In the genomic region with DNA sequence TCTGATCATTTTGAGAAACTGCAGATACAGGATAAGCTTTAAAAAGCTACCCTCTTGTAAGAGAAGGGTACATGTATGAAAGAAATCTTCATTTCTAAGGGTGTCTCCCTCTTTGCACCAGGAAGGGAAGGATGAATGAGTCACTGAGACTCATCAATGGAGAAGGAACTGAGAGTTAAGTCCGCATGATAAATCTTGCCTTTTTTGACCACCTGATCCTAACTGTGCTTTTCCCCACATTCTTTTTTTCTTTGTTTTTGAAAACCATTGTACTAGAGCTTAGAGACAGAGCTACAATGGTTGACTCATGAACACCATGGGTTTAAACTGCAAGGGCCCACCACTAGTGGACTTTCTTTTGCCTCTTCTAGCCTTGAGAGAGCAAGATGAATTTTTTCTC, we compare ENCODE assay signal across 26 cellular contexts.
"Had no signal": no experiment of that assay in that cellular context is flagged by ENCODE, and none has a peak within 500 bp of the region (broad histone marks: within the 10 kb centered on the region; RNA-seq: fewer than 3 reads in every experiment).

No MANE protein-coding gene starts in this region.

- ATAC-seq: activated CD8-positive, alpha-beta T cell treated with anti-CD3 and anti-CD28 coated beads for 36 hours; activated naive CD8-positive, alpha-beta T cell treated with anti-CD3 and anti-CD28 coated beads, Interleukin-2, amount 50 U/mL, for 24 hours; activated T-cell treated with anti-CD3 and anti-CD28 coated beads, Interleukin-2, amount 50 U/mL, for 4 hours; activated T-helper 17 cell treated with anti-CD3 and anti-CD28 coated beads, Interleukin-2, amount 50 U/mL, for 72 hours; left cardiac atrium; left ventricle myocardium superior; pancreas; sciatic nerve; stimulated activated effector memory CD8-positive, alpha-beta T cell treated with anti-CD3 and anti-CD28 coated beads, Interleukin-12 subunit alpha, Interleukin-12 subunit beta, amount 100 ng/mL, for 72 hours; WTC11 had no signal

- H3K36me3 ChIP-seq: esophagus squamous epithelium, pancreas, prostate gland, thoracic aorta had no signal

- H3K4me3 Mint-ChIP-seq: activated CD4-positive, alpha-beta T cell treated with anti-CD3 and anti-CD28 coated beads, Interleukin-2, amount 10 ng/mL, durations not matched to agents 7 days and 5 days; activated CD8-positive, alpha-beta T cell treated with anti-CD3 and anti-CD28 coated beads for 36 hours; activated naive CD4-positive, alpha-beta T cell treated with anti-CD3 and anti-CD28 coated beads, Interleukin-2, amount 50 U/mL, for 24 hours; activated naive CD8-positive, alpha-beta T cell treated with anti-CD3 and anti-CD28 coated beads, Interleukin-2, amount 50 U/mL, for 24 hours; activated T-cell treated with anti-CD3 and anti-CD28 coated beads, Interleukin-2, amount 50 U/mL, for 4 hours; activated T-helper 17 cell treated with anti-CD3 and anti-CD28 coated beads, Interleukin-2, amount 50 U/mL, for 72 hours; nephron; stimulated activated effector memory CD8-positive, alpha-beta T cell treated with anti-CD3 and anti-CD28 coated beads, Interleukin-12 subunit alpha, Interleukin-12 subunit beta, amount 100 ng/mL, for 72 hours; stimulated activated naive CD8-positive, alpha-beta T cell treated with anti-CD3 and anti-CD28 coated beads, Interleukin-15, Interleukin-2, amounts not matched to agents 100 ng/mL and 50 ng/mL, for 24 hours; WTC11 had no signal

- H3K9me3 ChIP-seq: esophagus squamous epithelium, pancreas, prostate gland had no signal

- H3K36me3 Mint-ChIP-seq: activated naive CD4-positive, alpha-beta T cell treated with anti-CD3 and anti-CD28 coated beads, Interleukin-2, amount 50 U/mL, for 24 hours; stimulated activated effector memory CD8-positive, alpha-beta T cell treated with anti-CD3 and anti-CD28 coated beads, Interleukin-12 subunit alpha, Interleukin-12 subunit beta, amount 100 ng/mL, for 72 hours had no signal

- H3K9me3 Mint-ChIP-seq: activated CD4-positive, alpha-beta T cell treated with anti-CD3 and anti-CD28 coated beads, Interleukin-2, amount 10 ng/mL, durations not matched to agents 7 days and 5 days; activated CD8-positive, alpha-beta T cell treated with anti-CD3 and anti-CD28 coated beads for 36 hours; activated naive CD8-positive, alpha-beta T cell treated with anti-CD3 and anti-CD28 coated beads, Interleukin-2, amount 50 U/mL, for 24 hours; activated T-cell treated with anti-CD3 and anti-CD28 coated beads, Interleukin-2, amount 50 U/mL, for 4 hours; stimulated activated effector memory CD8-positive, alpha-beta T cell treated with anti-CD3 and anti-CD28 coated beads, Interleukin-12 subunit alpha, Interleukin-12 subunit beta, amount 100 ng/mL, for 72 hours; stimulated activated naive CD8-positive, alpha-beta T cell treated with anti-CD3 and anti-CD28 coated beads, Interleukin-15, Interleukin-2, amounts not matched to agents 100 ng/mL and 50 ng/mL, for 24 hours had no signal

- H3K4me3 ChIP-seq: esophagus squamous epithelium, pancreas, prostate gland, thoracic aorta had no signal

- DNase-seq: activated CD4-positive, alpha-beta T cell treated with anti-CD3 and anti-CD28 coated beads for 1 hour; activated CD4-positive, alpha-beta T cell treated with anti-CD3 and anti-CD28 coated beads, Interleukin-2, amount 10 ng/mL, durations not matched to agents 7 days and 5 days; activated CD8-positive, alpha-beta T cell treated with anti-CD3 and anti-CD28 coated beads for 36 hours; activated gamma-delta T cell treated with Interleukin-2 at 50 U/mL for 16 hours; activated naive CD8-positive, alpha-beta T cell treated with anti-CD3 and anti-CD28 coated beads, Interleukin-2, amount 50 U/mL, for 24 hours; activated T-cell treated with anti-CD3 and anti-CD28 coated beads, Interleukin-2, amount 50 U/mL, for 4 hours; amygdala; central memory CD4-positive, alpha-beta T cell; esophagus squamous epithelium; left cardiac atrium; left ventricle myocardium superior; nucleus accumbens; pancreas; retina; small intestine; stimulated activated CD4-positive, alpha-beta T cell treated with anti-CD3 and anti-CD28 coated beads, Interleukin-4, amount 100 ng/mL, for 24 hours; trophoblast cell had no signal

- H3K4me1 Mint-ChIP-seq: activated CD4-positive, alpha-beta T cell treated with anti-CD3 and anti-CD28 coated beads, Interleukin-2, amount 10 ng/mL, durations not matched to agents 7 days and 5 days; activated naive CD4-positive, alpha-beta T cell treated with anti-CD3 and anti-CD28 coated beads, Interleukin-2, amount 50 U/mL, for 24 hours; activated naive CD8-positive, alpha-beta T cell treated with anti-CD3 and anti-CD28 coated beads, Interleukin-2, amount 50 U/mL, for 24 hours; activated T-helper 17 cell treated with anti-CD3 and anti-CD28 coated beads, Interleukin-2, amount 50 U/mL, for 72 hours; nephron; stimulated activated effector memory CD8-positive, alpha-beta T cell treated with anti-CD3 and anti-CD28 coated beads, Interleukin-12 subunit alpha, Interleukin-12 subunit beta, amount 100 ng/mL, for 72 hours; WTC11 had no signal

- H3K27ac Mint-ChIP-seq: activated CD4-positive, alpha-beta T cell treated with anti-CD3 and anti-CD28 coated beads, Interleukin-2, amount 10 ng/mL, durations not matched to agents 7 days and 5 days; activated CD8-positive, alpha-beta T cell treated with anti-CD3 and anti-CD28 coated beads for 36 hours; activated naive CD4-positive, alpha-beta T cell treated with anti-CD3 and anti-CD28 coated beads, Interleukin-2, amount 50 U/mL, for 24 hours; activated naive CD8-positive, alpha-beta T cell treated with anti-CD3 and anti-CD28 coated beads, Interleukin-2, amount 50 U/mL, for 24 hours; activated T-helper 17 cell treated with anti-CD3 and anti-CD28 coated beads, Interleukin-2, amount 50 U/mL, for 72 hours; stimulated activated effector memory CD8-positive, alpha-beta T cell treated with anti-CD3 and anti-CD28 coated beads, Interleukin-12 subunit alpha, Interleukin-12 subunit beta, amount 100 ng/mL, for 72 hours; stimulated activated naive CD8-positive, alpha-beta T cell treated with anti-CD3 and anti-CD28 coated beads, Interleukin-15, Interleukin-2, amounts not matched to agents 100 ng/mL and 50 ng/mL, for 24 hours; WTC11 had no signal

- H3K27me3 Mint-ChIP-seq: activated CD4-positive, alpha-beta T cell treated with anti-CD3 and anti-CD28 coated beads, Interleukin-2, amount 10 ng/mL, durations not matched to agents 7 days and 5 days; activated CD8-positive, alpha-beta T cell treated with anti-CD3 and anti-CD28 coated beads for 36 hours; activated naive CD4-positive, alpha-beta T cell treated with anti-CD3 and anti-CD28 coated beads, Interleukin-2, amount 50 U/mL, for 24 hours; activated naive CD8-positive, alpha-beta T cell treated with anti-CD3 and anti-CD28 coated beads, Interleukin-2, amount 50 U/mL, for 24 hours; activated T-helper 17 cell treated with anti-CD3 and anti-CD28 coated beads, Interleukin-2, amount 50 U/mL, for 72 hours; stimulated activated naive CD8-positive, alpha-beta T cell treated with anti-CD3 and anti-CD28 coated beads, Interleukin-15, Interleukin-2, amounts not matched to agents 100 ng/mL and 50 ng/mL, for 24 hours had no signal

- H3K27ac ChIP-seq: esophagus squamous epithelium, pancreas, prostate gland, thoracic aorta had no signal

- H3K27me3 ChIP-seq: esophagus squamous epithelium, pancreas had no signal

- H3K4me1 ChIP-seq: esophagus squamous epithelium, pancreas, prostate gland had no signal
